In genomic region chr4:23539969-23540368, GRCh38 we compare ENCODE assay signal across 22 cellular contexts.
"Had no signal": no experiment of that assay in that cellular context is flagged by ENCODE, and none has a peak within 500 bp of the region (broad histone marks: within the 10 kb centered on the region; RNA-seq: fewer than 3 reads in every experiment).

No MANE protein-coding gene starts in this region.

- ATAC-seq: Right ventricle myocardium inferior, SK-N-SH treated with all-trans-retinoic acid at 6 μM for 48 hours had no signal

- H3K4me2 ChIP-seq: PC-9 had no signal

- H3K9me3 ChIP-seq: Peyer's patch, SJCRH30 had no signal

- H3K27ac ChIP-seq: PC-9, Peyer's patch, SJCRH30 had no signal

- H3K27me3 ChIP-seq: Peyer's patch, SJCRH30 had no signal

- H2AFZ ChIP-seq: PC-9 had no signal

- H3K4me3 ChIP-seq: PC-9, Peyer's patch, SJCRH30 had no signal

- H3K36me3 ChIP-seq: Peyer's patch, SJCRH30 had no signal

- H3K4me1 ChIP-seq: Peyer's patch, SJCRH30 had no signal

- DNase-seq: KBM-7, NCI-H1092, NCI-H1105 treated with DMSO at 0.1 percent for 48 hours, NCI-H1417 treated with DMSO at 0.1 percent for 48 hours, NCI-H146, NCI-H187, NCI-H2029, NCI-H2081 treated with DMSO at 0.1 percent for 48 hours, NCI-H2171, NCI-H226, NCI-H446, NCI-H510A, NCI-H524 treated with DMSO at 0.1 percent for 48 hours, NCI-H69, NCI-H774, OCI-M1, PC-9, Peyer's patch, SHP77 treated with DMSO at 0.1 percent for 48 hours, SJCRH30 had no signal
